In genomic region chr19:9793051-9793591, GRCh38 we compare ENCODE assay signal across 8 cellular contexts. TPM values are rescaled to one million over a fixed set of nuclear protein-coding genes. Genes with fewer than 3 reads are reported as not detected.
DNase-seq lines count a peak whose midpoint lies in the region; TF ChIP-seq lines count a peak whose summit lies in the region.

No MANE protein-coding gene starts in this region.

- peak overlapping the region; percentile 95 for H3K4me2 ChIP-seq in mammary epithelial cell (ENCODE audit: insufficient read depth, low read depth, low read length)

- H3K4me3 ChIP-seq in mammary epithelial cell (replicated peaks in 1 of 3; ENCODE audit: insufficient read depth in 1 of 3, low read depth in 2 of 3, low read length in 3 of 3) (peak overlapping the region; percentile 41 to 82 (median 70)), kidney epithelial cell (ENCODE audit: low read depth, low read length) (peak overlapping the region; percentile 75)

- no peaks in the 10 kb centered on the region for H3K27me3 ChIP-seq in mammary epithelial cell (ENCODE audit: insufficient read depth, low read length)
- no peaks in the 10 kb centered on the region for H3K27me3 ChIP-seq in kidney epithelial cell (ENCODE audit: control insufficient read depth, insufficient read depth, low read length)

- TF ChIP-seq CTCF in mammary epithelial cell (conservative IDR thresholded peaks at IDR 0.05 in 1 of 2, IDR thresholded peaks at IDR 0.05 in 1 of 2; ENCODE audit: extremely low read depth in 1 of 2, insufficient read depth in 1 of 2, low read depth in 1 of 2, low read length in 2 of 2) (no peak), kidney epithelial cell (IDR thresholded peaks at IDR 0.05; ENCODE audit: insufficient read depth, low read length, poor library complexity, severe bottlenecking) (no peak)

- no peak overlapping the region for H3K9ac ChIP-seq in mammary epithelial cell (ENCODE audit: insufficient read depth, low read length)

- BruUV-seq in mammary epithelial cell (replicated peaks; lab: Mats Ljungman, UMichigan) = no TSS peak

- H3K36me3 ChIP-seq in mammary epithelial cell (ENCODE audit: insufficient read depth, low read length) = no peaks in the 10 kb centered on the region
- no peaks in the 10 kb centered on the region for H3K36me3 ChIP-seq in kidney epithelial cell (ENCODE audit: control insufficient read depth, insufficient read depth, low read length)

- in situ Hi-C loops in mammary epithelial cell (cut with MboI; ENCODE audit: low sequenced_read_pairs in 2 of 2) = loop anchor here (5.0 to 25.0 kb wide), 4 partner anchors 168 to 656 kb away; partner anchors contain the start of genes ZNF561 (in 2 of the 2), OR7G3 (in 1 of the 2), ZNF317 (in 1 of the 2) and ZNF699 (in 1 of the 2)

- dilution Hi-C loops in mammary epithelial cell (cut with HindIII; ENCODE audit: low sequenced_read_pairs) = no loop called here

- CTCF ChIA-PET in mammary epithelial cell (lab: Charles Lee; ENCODE audit: low non-redundant PET) = no interaction called here

- H3K4me1 ChIP-seq in mammary epithelial cell (ENCODE audit: insufficient read depth, low read length) = peaks cover 12% of the 10 kb centered on the region

- H4K20me1 ChIP-seq in mammary epithelial cell (ENCODE audit: insufficient read depth, low read length) = no peaks in the 10 kb centered on the region

- H3K9me3 ChIP-seq in mammary epithelial cell (replicated peaks; ENCODE audit: insufficient read depth, low read length) = no peaks in the 10 kb centered on the region

- no peaks in the 10 kb centered on the region for H3K79me2 ChIP-seq in mammary epithelial cell (ENCODE audit: insufficient read depth, low read length)

- DNase-seq in SKM-1 treated with dmso at 0.1 percent for 144 hours (lab: John Stamatoyannopoulos, UW; ENCODE audit: unreplicated experiment) (peak; percentile 33), SKM-1 (lab: John Stamatoyannopoulos, UW; ENCODE audit: unreplicated experiment) (no peak), T1000 (lab: John Stamatoyannopoulos, UW) (peak; percentile 61), mammary epithelial cell (peak; percentile 36), kidney epithelial cell (ENCODE audit: low read depth) (no peak), NCI-H524 treated with DMSO at 0.1 percent for 48 hours (lab: John Stamatoyannopoulos, UW) (no peak), retina (no peak)
- DNase-seq in stimulated activated CD4-positive, alpha-beta T cell treated with anti-CD3 and anti-CD28 coated beads, Interleukin-15, amount 100 ng/mL, for 48 hours (ENCODE audit: low read depth in 2 of 2) = peak; percentile 36 to 55

- WGBS in mammary epithelial cell (ENCODE audit: low coverage, missing lambda C conversion rate) = 42% methylated on average over 18 of the region's 38 CpGs

- intact Hi-C loops in mammary epithelial cell (cut with micrococcal nuclease) = loop anchor here (2.0 to 10.0 kb wide), 2 partner anchors 26 to 358 kb away; partner anchors contain the start of genes FBXL12 and ZNF266

- peak overlapping the region; percentile 42 for H3K27ac ChIP-seq in mammary epithelial cell (ENCODE audit: insufficient read depth, low read depth, low read length)

- peak overlapping the region; percentile 99 for H2AFZ ChIP-seq in mammary epithelial cell (ENCODE audit: low read depth, low read length)

RNA-seq across cellular contexts. Expression of gene ZNF846, which starts 24.6 kb away (rescaled TPM):
- total RNA-seq in mammary epithelial cell (10 to 100 TPM; 10.1 to 13.0 TPM), kidney epithelial cell (2.8 and 4.2 TPM in 2 replicates)
- 2.5 TPM for polyA plus RNA-seq in mammary epithelial cell
- 1.3 TPM for polyA minus RNA-seq in mammary epithelial cell

RNA-seq across cellular contexts. Expression of gene FBXL12, which starts 25.8 kb away (rescaled TPM):
- total RNA-seq in mammary epithelial cell = 10 to 100 TPM; 16.3 to 28.3 TPM
- 17.4 TPM for polyA plus RNA-seq in mammary epithelial cell
- 16.2 TPM for polyA minus RNA-seq in mammary epithelial cell
- total RNA-seq in kidney epithelial cell = 25.2 and 30.8 TPM in 2 replicates

RNA-seq across cellular contexts. Expression of gene UBL5, which starts 34.6 kb away (rescaled TPM):
- total RNA-seq in mammary epithelial cell (100 to 1,000 TPM; 125 to 305 TPM), kidney epithelial cell (536 and 603 TPM in 2 replicates)
- 819 TPM for polyA plus RNA-seq in mammary epithelial cell
- 55.2 TPM for polyA minus RNA-seq in mammary epithelial cell

RNA-seq across cellular contexts. Expression of gene PIN1, which starts 42.0 kb away (rescaled TPM):
- 10 to 100 TPM; 50.3 to 77.4 TPM for total RNA-seq in mammary epithelial cell
- 74.0 TPM for polyA plus RNA-seq in mammary epithelial cell
- polyA minus RNA-seq in mammary epithelial cell = 23.3 TPM
- total RNA-seq in kidney epithelial cell = 102 and 115 TPM in 2 replicates

Comparison
In these comparisons a context has a peak if more than half of its experiments do, and no peak if none do; other contexts are left out.
1. DNase-seq: peak in SKM-1 treated with dmso at 0.1 percent for 144 hours (single experiment), T1000 (single experiment), mammary epithelial cell (single experiment) and stimulated activated CD4-positive, alpha-beta T cell treated with anti-CD3 and anti-CD28 coated beads, Interleukin-15, amount 100 ng/mL, for 48 hours (2 of 2); none in SKM-1 (single experiment), kidney epithelial cell (single experiment), NCI-H524 treated with DMSO at 0.1 percent for 48 hours (single experiment) and retina (single experiment).